Comparison of ENCODE assay signal across 9 cellular contexts in genomic region chr1:173862769-173863223, GRCh38.
DNase-seq lines count a peak whose midpoint lies in the region; ATAC-seq lines count a peak whose summit lies in the region.
"Had no signal": no experiment of that assay in that cellular context is flagged by ENCODE, and none has a peak within 500 bp of the region (broad histone marks: within the 10 kb centered on the region; RNA-seq: fewer than 3 reads in every experiment).

No MANE protein-coding gene starts in this region.

- H3K9me3 Mint-ChIP-seq in memory B cell: no peaks in the 10 kb centered on the region

- H3K4me3 Mint-ChIP-seq in memory B cell: no peak overlapping the region

- peaks cover 35% of the 10 kb centered on the region for H3K36me3 Mint-ChIP-seq in memory B cell

- no peak for ATAC-seq in memory B cell (ENCODE audit: low read depth)

- peak; percentile 62 for DNase-seq in NCI-H82 (lab: John Stamatoyannopoulos, UW)
- no peak for DNase-seq in NCI-H82 treated with DMSO at 0.1 percent for 48 hours (lab: John Stamatoyannopoulos, UW; ENCODE audit: unreplicated experiment)
- DNase-seq in RKO (ENCODE audit: low spot score): peak; percentile 56
- DNase-seq in memory B cell (ENCODE audit: low spot score in 2 of 2): no peak
- DNase-seq in KG1 (lab: John Stamatoyannopoulos, UW): no peak
- no peak for DNase-seq in NCI-H2107 treated with DMSO at 0.1 percent for 48 hours (lab: John Stamatoyannopoulos, UW; ENCODE audit: unreplicated experiment)
- DNase-seq: NCI-H1417; stimulated activated naive CD4-positive, alpha-beta T cell; SW 1271 had no signal

- H3K27ac Mint-ChIP-seq in memory B cell: peak overlapping the region; percentile 92

- peaks cover 32% of the 10 kb centered on the region for H3K4me1 Mint-ChIP-seq in memory B cell

- H3K27me3 Mint-ChIP-seq in memory B cell: no peaks in the 10 kb centered on the region

Comparison
In these comparisons a context has a peak if more than half of its experiments do, and no peak if none do; other contexts are left out.
1. DNase-seq: peak in NCI-H82 (single experiment) and RKO (single experiment); none in NCI-H82 treated with DMSO at 0.1 percent for 48 hours (single experiment), memory B cell (0 of 2), KG1 (single experiment) and NCI-H2107 treated with DMSO at 0.1 percent for 48 hours (single experiment).